1 cellular context compared by ENCODE assay signal in the genomic region with DNA sequence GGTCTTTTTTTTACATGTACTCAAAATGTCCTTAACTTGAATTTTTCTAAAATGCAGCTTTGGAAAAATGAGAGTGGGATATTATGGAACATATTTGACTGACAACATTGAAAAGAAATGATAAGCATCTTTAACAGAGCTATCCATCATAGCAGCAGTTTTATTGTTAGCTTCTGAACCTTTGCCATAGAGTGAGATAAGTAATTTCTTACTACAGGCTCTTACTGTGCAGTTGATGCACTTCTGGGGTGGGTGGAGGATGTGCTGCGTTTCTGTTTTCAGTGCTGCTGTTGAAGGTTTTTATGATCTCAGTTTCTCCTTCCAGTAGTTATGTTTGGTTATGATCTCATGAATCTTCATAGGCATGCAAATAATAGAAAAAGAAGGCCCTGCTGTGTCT.
TF ChIP-seq lines count a peak whose summit lies in the region.

No MANE protein-coding gene starts in this region.

TF ChIP-seq in K562, 482 proteins besides CTCF, POLR2A, EP300 and RAD21 (continued from another document):
- TF ChIP-seq SMARCC2 (IDR thresholded peaks at IDR 0.05; ENCODE audit: low read depth), result no peak
- TF ChIP-seq, protein P1, sequence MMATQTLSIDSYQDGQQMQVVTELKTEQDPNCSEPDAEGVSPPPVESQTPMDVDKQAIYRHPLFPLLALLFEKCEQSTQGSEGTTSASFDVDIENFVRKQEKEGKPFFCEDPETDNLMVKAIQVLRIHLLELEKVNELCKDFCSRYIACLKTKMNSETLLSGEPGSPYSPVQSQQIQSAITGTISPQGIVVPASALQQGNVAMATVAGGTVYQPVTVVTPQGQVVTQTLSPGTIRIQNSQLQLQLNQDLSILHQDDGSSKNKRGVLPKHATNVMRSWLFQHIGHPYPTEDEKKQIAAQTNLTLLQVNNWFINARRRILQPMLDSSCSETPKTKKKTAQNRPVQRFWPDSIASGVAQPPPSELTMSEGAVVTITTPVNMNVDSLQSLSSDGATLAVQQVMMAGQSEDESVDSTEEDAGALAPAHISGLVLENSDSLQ (IDR thresholded peaks at IDR 0.05), result peak; percentile 66
- TF ChIP-seq ZC3H11A (IDR thresholded peaks at IDR 0.05; ENCODE audit: low read depth, low read length), result no peak
- no peak for TF ChIP-seq FOS (IDR thresholded peaks at IDR 0.05; ENCODE audit: extremely low read depth, insufficient read length)
